ENCODE assay signal across 35 cellular contexts in genomic region chr12:3017281-3017680, GRCh38. TPM values are rescaled to one million over a fixed set of nuclear protein-coding genes. Genes with fewer than 3 reads are reported as not detected.
"Had no signal": no experiment of that assay in that cellular context is flagged by ENCODE, and none has a peak within 500 bp of the region (broad histone marks: within the 10 kb centered on the region; RNA-seq: fewer than 3 reads in every experiment).

No MANE protein-coding gene starts in this region.

- H3K4me1 ChIP-seq: adrenal gland, body of pancreas, breast epithelium had no signal

- FAIRE-seq: astrocyte, TTC549 had no signal

- H3K27me3 ChIP-seq: adrenal gland, body of pancreas, brain microvascular endothelial cell, breast epithelium had no signal

- H3K27ac ChIP-seq: adrenal gland, body of pancreas, brain microvascular endothelial cell, breast epithelium, VCaP had no signal

- DNase-seq: activated B cell treated with CpG ODN at 0.5 μM for 24 hours; activated CD4-positive, alpha-beta memory T cell treated with anti-CD3 and anti-CD28 coated beads for 36 hours; activated CD4-positive, alpha-beta T cell treated with anti-CD3 and anti-CD28 coated beads for 4 hours; activated CD4-positive, alpha-beta T cell treated with anti-CD3 and anti-CD28 coated beads, Interleukin-2, amount 10 ng/mL, durations not matched to agents 24 days and 14 days; activated CD4-positive, alpha-beta T cell treated with anti-CD3 and anti-CD28 coated beads, Interleukin-2, amount 50 U/mL, for 1 hour; activated CD4-positive, alpha-beta T cell treated with anti-CD3 and anti-CD28 coated beads, Interleukin-2, amount 50 U/mL, for 4 hours; activated CD4-positive, CD25-positive, alpha-beta regulatory T cell treated with anti-CD3 and anti-CD28 coated beads, Interleukin-2, amount 50 U/mL, for 72 hours; activated CD8-positive, alpha-beta memory T cell treated with anti-CD3 and anti-CD28 coated beads, Interleukin-2, amount 50 U/mL, for 4 hours; activated CD8-positive, alpha-beta T cell treated with anti-CD3 and anti-CD28 coated beads for 36 hours; activated effector memory CD4-positive, alpha-beta T cell treated with anti-CD3 and anti-CD28 coated beads, Interleukin-2, amount 50 U/mL, for 16 hours; activated gamma-delta T cell treated with Interleukin-2 at 50 U/mL for 16 hours; activated naive CD4-positive, alpha-beta T cell; activated naive CD4-positive, alpha-beta T cell treated with anti-CD3 and anti-CD28 coated beads for 36 hours; activated naive CD4-positive, alpha-beta T cell treated with anti-CD3 and anti-CD28 coated beads, Interleukin-2, amount 50 U/mL, for 16 hours; activated naive CD8-positive, alpha-beta T cell treated with anti-CD3 and anti-CD28 coated beads for 36 hours; activated T-cell treated with anti-CD3 and anti-CD28 coated beads for 4 hours; activated T-cell treated with anti-CD3 and anti-CD28 coated beads, Interleukin-2, amount 50 U/mL, for 1 hour; activated T-cell treated with anti-CD3 and anti-CD28 coated beads, Interleukin-2, amount 50 U/mL, for 4 hours; activated T-cell treated with anti-CD3 and anti-CD28 coated beads, Interleukin-2, amount 50 U/mL, for 72 hours; adrenal gland; amniotic stem cell; aorta; body of pancreas; brain microvascular endothelial cell; caudate nucleus; cerebellar nuclear complex; T-helper 1 cell; T-helper 2 cell; T-helper 9 cell had no signal

- ATAC-seq: activated CD8-positive, alpha-beta T cell treated with anti-CD3 and anti-CD28 coated beads for 36 hours; activated naive CD4-positive, alpha-beta T cell treated with anti-CD3 and anti-CD28 coated beads, Interleukin-2, amount 50 U/mL, for 72 hours; activated T-cell treated with anti-CD3 and anti-CD28 coated beads, Interleukin-2, amount 50 U/mL, for 4 hours; activated T-cell treated with anti-CD3 and anti-CD28 coated beads, Interleukin-2, amount 50 U/mL, for 72 hours; activated T-helper 17 cell treated with anti-CD3 and anti-CD28 coated beads, Interleukin-2, amount 50 U/mL, for 72 hours; body of pancreas had no signal

- H3K9me3 ChIP-seq: adrenal gland, body of pancreas, breast epithelium had no signal

- H3K36me3 ChIP-seq: adrenal gland, breast epithelium had no signal

- H3K4me3 ChIP-seq: adrenal gland, body of pancreas, breast epithelium had no signal

RNA-seq across cellular contexts. Expression of gene TEAD4, which starts 58.1 kb away (rescaled TPM):
- total RNA-seq: activated B cell treated with CpG ODN at 0.5 μM for 24 hours had no signal
